ENCODE assay signal across 21 cellular contexts in the genomic region with DNA sequence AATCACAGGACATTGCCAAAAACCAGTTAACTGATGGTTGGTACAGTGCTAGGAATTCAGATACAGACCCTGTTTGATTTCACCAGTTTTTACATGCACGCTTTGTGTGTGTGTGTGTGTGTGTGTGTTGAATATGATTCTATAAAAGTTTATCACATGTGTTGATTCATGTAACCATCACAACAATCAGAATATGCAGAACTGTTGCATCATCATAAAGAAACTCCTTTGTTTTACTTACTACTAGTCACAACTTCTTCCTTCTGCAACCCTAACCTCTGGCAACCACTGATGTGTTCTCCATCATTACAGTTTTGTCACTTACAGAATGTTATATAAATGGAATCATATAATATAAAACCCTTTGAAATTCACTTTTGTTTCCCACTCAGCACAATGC.
"Had no signal": no experiment of that assay in that cellular context is flagged by ENCODE, and none has a peak within 500 bp of the region (broad histone marks: within the 10 kb centered on the region; RNA-seq: fewer than 3 reads in every experiment).

No MANE protein-coding gene starts in this region.

- DNase-seq: cerebellar nuclear complex; colonic mucosa; dermis blood vessel endothelial cell; erythroblast; immature natural killer cell; kidney; left cardiac atrium; left ventricle myocardium inferior; lower lobe of right lung; mesenchymal stem cell; naive thymus-derived CD4-positive, alpha-beta T cell; right cardiac atrium; stimulated activated CD4-positive, alpha-beta T cell treated with anti-CD3 and anti-CD28 coated beads, Interleukin-4, amount 100 ng/mL, for 1 hour; stimulated activated CD8-positive, alpha-beta memory T cell treated with anti-CD3 and anti-CD28 coated beads, Interleukin-4, amount 100 ng/mL, for 48 hours; stimulated activated naive CD8-positive, alpha-beta T cell treated with anti-CD3 and anti-CD28 coated beads, Interleukin-15, Interleukin-2, amounts not matched to agents 100 U/mL and 50 U/mL, for 24 hours; thyroid gland had no signal

- H3K4me3 Mint-ChIP-seq: immature natural killer cell; naive thymus-derived CD4-positive, alpha-beta T cell; stimulated activated effector memory CD8-positive, alpha-beta T cell treated with anti-CD3 and anti-CD28 coated beads, Interleukin-12 subunit alpha, Interleukin-12 subunit beta, amount 100 ng/mL, for 72 hours; type B pancreatic cell had no signal

- H3K27ac Mint-ChIP-seq: immature natural killer cell; naive thymus-derived CD4-positive, alpha-beta T cell; stimulated activated effector memory CD8-positive, alpha-beta T cell treated with anti-CD3 and anti-CD28 coated beads, Interleukin-12 subunit alpha, Interleukin-12 subunit beta, amount 100 ng/mL, for 72 hours; type B pancreatic cell had no signal

- H3K27me3 Mint-ChIP-seq: naive thymus-derived CD4-positive, alpha-beta T cell; type B pancreatic cell had no signal

- H3K4me1 Mint-ChIP-seq: immature natural killer cell; stimulated activated effector memory CD8-positive, alpha-beta T cell treated with anti-CD3 and anti-CD28 coated beads, Interleukin-12 subunit alpha, Interleukin-12 subunit beta, amount 100 ng/mL, for 72 hours had no signal

- H3K27me3 ChIP-seq: colonic mucosa, neutrophil, suprapubic skin, thyroid gland had no signal

- H3K36me3 Mint-ChIP-seq: immature natural killer cell; stimulated activated effector memory CD8-positive, alpha-beta T cell treated with anti-CD3 and anti-CD28 coated beads, Interleukin-12 subunit alpha, Interleukin-12 subunit beta, amount 100 ng/mL, for 72 hours; type B pancreatic cell had no signal

- H3K4me1 ChIP-seq: colonic mucosa, lower lobe of right lung, suprapubic skin, thyroid gland had no signal

- FAIRE-seq: kidney, urothelium cell line had no signal

- H3K36me3 ChIP-seq: colonic mucosa, left ventricle myocardium inferior, lower lobe of right lung, neutrophil, suprapubic skin, thyroid gland had no signal

- ATAC-seq: lower lobe of right lung; naive thymus-derived CD4-positive, alpha-beta T cell; right cardiac atrium; stimulated activated effector memory CD8-positive, alpha-beta T cell treated with anti-CD3 and anti-CD28 coated beads, Interleukin-12 subunit alpha, Interleukin-12 subunit beta, amount 100 ng/mL, for 72 hours; stimulated activated naive CD8-positive, alpha-beta T cell treated with anti-CD3 and anti-CD28 coated beads, Interleukin-15, Interleukin-2, amounts not matched to agents 100 U/mL and 50 U/mL, for 24 hours had no signal

- H3K27ac ChIP-seq: colonic mucosa, left ventricle myocardium inferior, lower lobe of right lung, neutrophil, suprapubic skin, thyroid gland had no signal

- H3K9me3 ChIP-seq: colonic mucosa, lower lobe of right lung, neutrophil, suprapubic skin, thyroid gland had no signal

- H3K4me3 ChIP-seq: colonic mucosa, left ventricle myocardium inferior, lower lobe of right lung, suprapubic skin, thyroid gland had no signal
